In genomic region chrX:78708171-78708570, GRCh38 we compare ENCODE assay signal across 10 cellular contexts.
A peak's percentile ranks its signal among the peaks of the same experiment; 100 is the strongest.
DNase-seq lines count a peak whose midpoint lies in the region; ATAC-seq lines count a peak whose summit lies in the region.
"Had no signal": no experiment of that assay in that cellular context is flagged by ENCODE, and none has a peak within 500 bp of the region (broad histone marks: within the 10 kb centered on the region; RNA-seq: fewer than 3 reads in every experiment).

No MANE protein-coding gene starts in this region.

- DNase-seq in AG20443 (ENCODE audit: low spot score): peak; percentile 48
- peak; percentile 40 for DNase-seq in HCEC 1CT
- DNase-seq in SKM-1 (lab: John Stamatoyannopoulos, UW; ENCODE audit: unreplicated experiment): peak; percentile 2
- peak; percentile 23 for DNase-seq in iPS-NIHi11 (ENCODE audit: low spot score)
- DNase-seq: T-helper 17 cell had no signal

- no peak for ATAC-seq in HG03342 (IDR thresholded peaks at IDR 0.05; ENCODE audit: unreplicated experiment)
- ATAC-seq in HG03432 (IDR thresholded peaks at IDR 0.05; ENCODE audit: unreplicated experiment): no peak
- ATAC-seq in HG02798 (IDR thresholded peaks at IDR 0.05; ENCODE audit: poor library complexity, unreplicated experiment): no peak
- no peak for ATAC-seq in HG03378 (IDR thresholded peaks at IDR 0.05; ENCODE audit: unreplicated experiment)
- ATAC-seq: heart left ventricle, T-helper 17 cell had no signal
